Comparison of ENCODE assay signal across 8 cellular contexts in the genomic region with DNA sequence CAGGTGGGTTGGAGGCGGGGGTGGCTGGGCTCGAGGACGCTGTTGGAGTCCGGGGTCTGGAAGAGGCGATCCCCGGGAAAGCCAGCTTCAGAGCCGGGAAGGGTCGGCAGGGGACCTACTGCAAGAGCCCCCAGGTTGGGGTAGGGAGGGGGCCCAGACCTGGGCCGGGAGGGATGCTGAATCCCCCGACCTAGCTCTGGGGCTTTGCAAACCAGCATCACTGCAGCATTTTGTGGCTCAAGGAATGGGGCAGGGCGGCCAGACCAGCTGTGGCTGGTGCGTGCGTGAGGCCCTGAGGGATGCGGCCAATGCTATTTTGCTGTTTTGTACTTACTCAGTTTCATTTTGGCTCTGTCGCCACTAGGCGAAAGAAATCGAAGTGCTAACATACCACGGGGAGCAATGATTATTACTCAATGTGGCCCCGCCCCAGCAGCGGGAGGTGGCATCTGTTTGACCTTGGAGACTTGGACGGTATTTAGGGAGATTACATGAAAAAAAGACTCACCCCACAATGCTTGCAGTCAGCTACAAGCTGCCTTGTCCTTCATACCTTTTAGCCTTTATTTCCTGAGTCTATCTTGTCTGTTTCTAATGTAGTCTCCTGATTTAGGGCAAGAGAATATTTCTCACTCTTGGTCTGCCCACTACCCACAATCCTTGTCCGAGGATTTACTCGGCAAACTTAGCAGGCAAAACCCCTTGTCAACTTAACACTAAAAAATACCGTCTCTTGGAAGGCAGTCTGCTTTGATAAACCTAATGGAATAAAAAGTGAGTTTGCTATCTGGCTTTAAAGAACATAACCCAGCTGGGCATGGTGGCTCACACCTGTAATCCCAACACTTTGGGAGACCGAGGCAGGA.
A peak's percentile ranks its signal among the peaks of the same experiment; 100 is the strongest.
DNase-seq lines count a peak whose midpoint lies in the region; ATAC-seq and TF ChIP-seq lines count a peak whose summit lies in the region.

No MANE protein-coding gene starts in this region.

- no peaks in the 10 kb centered on the region for H3K27me3 ChIP-seq in mucosa of rectum (ENCODE audit: control insufficient read depth in 2 of 2, insufficient read depth in 2 of 2, low read length in 2 of 2)

- peak; percentile 94 for DNase-seq in COLO829 (ENCODE audit: low spot score)
- DNase-seq in NOMO-1 (lab: John Stamatoyannopoulos, UW; ENCODE audit: unreplicated experiment in 2 of 2): peak; percentile 96 to 100
- DNase-seq in activated CD8-positive, alpha-beta memory T cell treated with anti-CD3 and anti-CD28 coated beads, Interleukin-2, amount 50 U/mL, for 4 hours: peak; percentile 62
- peak; percentile 80 for DNase-seq in epithelial cell of esophagus (ENCODE audit: low read depth)
- peak; percentile 76 for DNase-seq in stimulated activated naive CD8-positive, alpha-beta T cell treated with anti-CD3 and anti-CD28 coated beads, Interleukin-15, Interleukin-2, amounts not matched to agents 100 U/mL and 50 U/mL, for 24 hours

- peak overlapping the region; percentile 96 to 97 for H3K27ac ChIP-seq in mucosa of rectum (ENCODE audit: low read depth in 2 of 2, low read length in 2 of 2)

- peak; percentile 35 for ATAC-seq in GM19397 (IDR thresholded peaks at IDR 0.05; ENCODE audit: unreplicated experiment)
- peak; percentile 35 for ATAC-seq in HG03469 (IDR thresholded peaks at IDR 0.05; ENCODE audit: unreplicated experiment)
- peak; percentile 37 for ATAC-seq in stimulated activated naive CD8-positive, alpha-beta T cell treated with anti-CD3 and anti-CD28 coated beads, Interleukin-15, Interleukin-2, amounts not matched to agents 100 U/mL and 50 U/mL, for 24 hours

- peaks cover 13 to 16% of the 10 kb centered on the region in 2 donors for H3K4me1 ChIP-seq in mucosa of rectum (ENCODE audit: control insufficient read depth in 2 of 2, insufficient read depth in 2 of 2, low read length in 2 of 2)

- peak; percentile 45 for TF ChIP-seq CTCF in epithelial cell of esophagus (IDR thresholded peaks at IDR 0.05; ENCODE audit: insufficient read depth, low read depth, low read length, missing control alignments)

- no peaks in the 10 kb centered on the region for H3K36me3 ChIP-seq in mucosa of rectum (ENCODE audit: control insufficient read depth in 2 of 2, insufficient read depth in 2 of 2, low read length in 2 of 2)

- H3K4me3 ChIP-seq in epithelial cell of esophagus (ENCODE audit: low read length): peak overlapping the region; percentile 78
- H3K4me3 ChIP-seq in mucosa of rectum (ENCODE audit: low read length in 2 of 2): peak overlapping the region; percentile 89 to 91

- H3K9ac ChIP-seq in mucosa of rectum (ENCODE audit: low read depth in 1 of 2, low read length in 2 of 2): peak overlapping the region; percentile 93 to 95

- H3K9me3 ChIP-seq in mucosa of rectum (ENCODE audit: control insufficient read depth in 2 of 2, low read length in 2 of 2): no peaks in the 10 kb centered on the region

Comparison
In these comparisons a context has a peak if more than half of its experiments do, and no peak if none do; other contexts are left out.
1. Peak in every context shown above with its lines: DNase-seq, ATAC-seq, H3K4me3 ChIP-seq and H3K27ac ChIP-seq.